1 cellular context compared by ENCODE assay signal in genomic region chr2:37464064-37464463, GRCh38.
TF ChIP-seq lines count a peak whose summit lies in the region.

No MANE protein-coding gene starts in this region.

TF ChIP-seq in K562, 482 proteins besides CTCF, POLR2A, EP300 and RAD21 (continues in another document):
- no peak for TF ChIP-seq ZNF77 (CRISPR knock-in tag; IDR thresholded peaks at IDR 0.05)
- TF ChIP-seq NCOR1 (IDR thresholded peaks at IDR 0.05), result peak; percentile 17; the same call in 1 of the 2 replicates
- no peak for TF ChIP-seq CBFB (CRISPR knock-in tag; IDR thresholded peaks at IDR 0.05)
- TF ChIP-seq MLX (CRISPR knock-in tag; conservative IDR thresholded peaks at IDR 0.05), result no peak
- TF ChIP-seq ZKSCAN3 (CRISPR knock-in tag; IDR thresholded peaks at IDR 0.05), result no peak
- TF ChIP-seq ERF (CRISPR knock-in tag; IDR thresholded peaks at IDR 0.05), result no peak
- peak; percentile 44 for TF ChIP-seq CBFA2T3 (IDR thresholded peaks at IDR 0.05)
- no peak for TF ChIP-seq CGGBP1 (CRISPR knock-in tag; IDR thresholded peaks at IDR 0.05)
- TF ChIP-seq MEIS2 (IDR thresholded peaks at IDR 0.05; ENCODE audit: partially characterized antibody), result peak; percentile 63
- TF ChIP-seq ZNF740 (CRISPR knock-in tag; IDR thresholded peaks at IDR 0.05), result no peak
- TF ChIP-seq ZNF740 (tag; IDR thresholded peaks at IDR 0.05), result no peak
- TF ChIP-seq MIER1 (IDR thresholded peaks at IDR 0.05; ENCODE audit: low read depth), result no peak
- peak; percentile 57; the same call in 1 of the 2 replicates for TF ChIP-seq FOXJ2 (tag; IDR thresholded peaks at IDR 0.05)
- TF ChIP-seq PBX2 (CRISPR knock-in tag; IDR thresholded peaks at IDR 0.05; ENCODE audit: low read depth), result no peak
- peak; percentile 80 for TF ChIP-seq PBX2 (tag; conservative IDR thresholded peaks at IDR 0.05; ENCODE audit: low read depth)
- TF ChIP-seq TCF3 (CRISPR knock-in tag; IDR thresholded peaks at IDR 0.05), result no peak
- no peak for TF ChIP-seq ZBTB34 (CRISPR knock-in tag; IDR thresholded peaks at IDR 0.05)
- TF ChIP-seq PHF21A (IDR thresholded peaks at IDR 0.05; ENCODE audit: borderline replicate concordance, low read depth), result no peak
- no peak for TF ChIP-seq CHCHD3 (CRISPR knock-in tag; IDR thresholded peaks at IDR 0.05)
- no peak for TF ChIP-seq GABPB2 (CRISPR knock-in tag; conservative IDR thresholded peaks at IDR 0.05)
- TF ChIP-seq VEZF1 (CRISPR knock-in tag; IDR thresholded peaks at IDR 0.05), result 0 out of 2 replicates have a peak, but pooled peaks have one; percentile 11
- TF ChIP-seq NBN (IDR thresholded peaks at IDR 0.05; ENCODE audit: low read depth), result no peak
- TF ChIP-seq TAL1 (IDR thresholded peaks at IDR 0.05), result peak; percentile 37; the same call in 1 of the 2 replicates
- TF ChIP-seq ZNF766 (CRISPR knock-in tag; conservative IDR thresholded peaks at IDR 0.05), result no peak
- TF ChIP-seq ZNF76 (CRISPR knock-in tag; IDR thresholded peaks at IDR 0.05; ENCODE audit: borderline replicate concordance), result no peak
- no peak for TF ChIP-seq KDM1A (IDR thresholded peaks at IDR 0.05)
- TF ChIP-seq ARID2 (IDR thresholded peaks at IDR 0.05), result no peak
- TF ChIP-seq ZNF57 (CRISPR knock-in tag; IDR thresholded peaks at IDR 0.05), result no peak
- TF ChIP-seq NR4A1 (CRISPR knock-in tag; IDR thresholded peaks at IDR 0.05), result no peak
- no peak for TF ChIP-seq NR4A1 (tag; IDR thresholded peaks at IDR 0.05)
- TF ChIP-seq CBX5 (IDR thresholded peaks at IDR 0.05; ENCODE audit: borderline replicate concordance, low read depth), result no peak
- no peak for TF ChIP-seq THAP7 (CRISPR knock-in tag; IDR thresholded peaks at IDR 0.05)
- no peak for TF ChIP-seq THRA (IDR thresholded peaks at IDR 0.05)
- no peak for TF ChIP-seq ZNF717 (CRISPR knock-in tag; IDR thresholded peaks at IDR 0.05)
- TF ChIP-seq ADNP (tag; IDR thresholded peaks at IDR 0.05), result 0 out of 2 replicates have a peak, but pooled peaks have one; percentile 57
- TF ChIP-seq ZNF134 (CRISPR knock-in tag; conservative IDR thresholded peaks at IDR 0.05), result no peak
- TF ChIP-seq PRDM10 (IDR thresholded peaks at IDR 0.05; ENCODE audit: partially characterized antibody), result no peak
- 0 out of 2 replicates have a peak, but pooled peaks have one; percentile 19 for TF ChIP-seq DIDO1 (tag; IDR thresholded peaks at IDR 0.05; ENCODE audit: low read depth)
- TF ChIP-seq SIN3A (IDR thresholded peaks at IDR 0.05; ENCODE audit: borderline replicate concordance in 2 of 2, control insufficient read depth in 1 of 2, low read depth in 2 of 2, low read length in 2 of 2), result no peak
- TF ChIP-seq ARID1B (IDR thresholded peaks at IDR 0.05), result peak; percentile 46; the same call in 1 of the 2 replicates
- no peak for TF ChIP-seq ZNF146 (CRISPR knock-in tag; IDR thresholded peaks at IDR 0.05; ENCODE audit: unreplicated experiment)
- TF ChIP-seq STAT6 (CRISPR knock-in tag; IDR thresholded peaks at IDR 0.05), result no peak
- TF ChIP-seq ATF2 (CRISPR knock-in tag; IDR thresholded peaks at IDR 0.05), result no peak
- peak; percentile 85; the same call in 1 of the 2 replicates for TF ChIP-seq ZBTB17 (CRISPR knock-in tag; IDR thresholded peaks at IDR 0.05)
- no peak for TF ChIP-seq RBM22 (IDR thresholded peaks at IDR 0.05; ENCODE audit: low read depth, low read length, poor library complexity, severe bottlenecking)
- TF ChIP-seq HSF4 (CRISPR knock-in tag; IDR thresholded peaks at IDR 0.05; ENCODE audit: borderline replicate concordance), result no peak
- TF ChIP-seq MLLT1 (IDR thresholded peaks at IDR 0.05), result peak in 1 of 2 experiments; percentile 59; a peak in 1 of 4 replicates
